1 cellular context compared by ENCODE assay signal in genomic region chr4:187814737-187815465, GRCh38.
TF ChIP-seq lines count a peak whose summit lies in the region.

No MANE protein-coding gene starts in this region.

TF ChIP-seq in HepG2, 621 proteins besides CTCF, POLR2A, EP300 and RAD21:
- TF ChIP-seq CEBPG (CRISPR knock-in tag; IDR thresholded peaks at IDR 0.05) (0 out of 2 replicates have a peak, but pooled peaks have one; percentile 36), CEBPB (IDR thresholded peaks at IDR 0.05; ENCODE audit: borderline replicate concordance, low read depth, low read length) (peak; percentile 12; the same call in 1 of the 2 replicates), EED (CRISPR knock-in tag; IDR thresholded peaks at IDR 0.05) (no peak), YY1 (IDR thresholded peaks at IDR 0.05; ENCODE audit: insufficient read depth, insufficient replicate concordance, low read depth, low read length) (peak; percentile 18)
